ENCODE assay signal across 7 cellular contexts in the genomic region with DNA sequence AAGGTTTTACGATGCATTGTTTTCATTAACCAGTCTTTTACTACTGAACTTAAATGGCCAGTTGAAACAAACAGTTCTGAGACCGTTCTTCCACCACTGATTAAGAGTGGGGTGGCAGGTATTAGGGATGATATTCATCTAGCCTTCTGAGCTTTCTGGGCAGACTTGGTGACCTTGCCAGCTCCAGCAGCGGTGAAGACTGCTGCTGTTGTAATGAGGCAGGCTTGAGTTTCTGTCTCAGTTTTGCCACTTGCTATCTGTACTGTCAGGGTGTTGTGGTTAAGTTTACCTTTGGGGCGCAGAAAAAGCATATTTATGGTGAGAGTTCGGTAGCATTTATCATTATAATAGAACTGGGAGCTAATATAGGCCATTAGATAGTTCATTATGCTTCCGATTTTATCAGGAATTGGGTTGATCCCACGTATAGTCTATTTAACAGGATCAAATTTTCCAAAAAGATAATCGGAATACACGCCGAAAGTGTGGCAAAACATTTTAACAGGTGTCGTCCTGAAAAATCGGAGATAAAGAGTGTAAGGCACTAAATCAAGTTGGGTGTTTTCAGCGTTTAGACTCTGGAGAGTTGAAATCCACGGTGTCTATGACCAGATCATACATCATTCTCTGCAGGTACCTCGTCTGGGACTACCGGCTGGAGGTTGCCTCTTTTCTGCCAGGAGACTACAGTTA. TPM values are rescaled to one million over a fixed set of nuclear protein-coding genes. Genes with fewer than 3 reads are reported as not detected.
DNase-seq lines count a peak whose midpoint lies in the region; ATAC-seq, FAIRE-seq and TF ChIP-seq lines count a peak whose summit lies in the region.

No MANE protein-coding gene starts in this region.

- peak overlapping the region; percentile 96 for H3K27ac ChIP-seq in hepatocyte

- H3K9me2 ChIP-seq in hepatocyte (replicated peaks; ENCODE audit: insufficient read depth), result no peaks in the 10 kb centered on the region

- H3K9me3 Mint-ChIP-seq in activated naive CD8-positive, alpha-beta T cell treated with anti-CD3 and anti-CD28 coated beads, Interleukin-2, amount 10 ng/mL, durations not matched to agents 7 days and 5 days, result no peaks in the 10 kb centered on the region

- H3K36me3 Mint-ChIP-seq in activated naive CD8-positive, alpha-beta T cell treated with anti-CD3 and anti-CD28 coated beads, Interleukin-2, amount 10 ng/mL, durations not matched to agents 7 days and 5 days, result peaks cover 17% of the 10 kb centered on the region

- peak overlapping the region; percentile 85 for H3K4me2 ChIP-seq in hepatocyte

- POLR2A ChIA-PET in activated naive CD8-positive, alpha-beta T cell treated with anti-CD3 and anti-CD28 coated beads, Interleukin-2, amount 10 ng/mL, durations not matched to agents 7 days and 5 days (lab: Charles Lee), result interaction anchor here (0.8 kb wide), 1 partner anchor 15 kb away, joined by 6 read pairs; the partner anchor contains the start of gene C3AR1

- H3K4me1 Mint-ChIP-seq in activated naive CD8-positive, alpha-beta T cell treated with anti-CD3 and anti-CD28 coated beads, Interleukin-2, amount 10 ng/mL, durations not matched to agents 7 days and 5 days, result peaks cover 45% of the 10 kb centered on the region

- H3K36me3 ChIP-seq in hepatocyte (replicated peaks; ENCODE audit: insufficient read depth, low read depth), result no peaks in the 10 kb centered on the region

- peaks cover 3% of the 10 kb centered on the region for H4K20me1 ChIP-seq in hepatocyte (ENCODE audit: insufficient read depth, poor library complexity, severe bottlenecking)

- H3K79me2 ChIP-seq in hepatocyte, result peaks cover 38% of the 10 kb centered on the region

- FAIRE-seq in frontal cortex (lab: Jason Lieb, UNC), result no peak

- ATAC-seq in GM19372 (IDR thresholded peaks at IDR 0.05; ENCODE audit: low read depth, unreplicated experiment) (peak; percentile 35), GM19452 (IDR thresholded peaks at IDR 0.05; ENCODE audit: unreplicated experiment) (no peak)
- ATAC-seq in activated naive CD8-positive, alpha-beta T cell treated with anti-CD3 and anti-CD28 coated beads, Interleukin-2, amount 10 ng/mL, durations not matched to agents 7 days and 5 days (ENCODE audit: low read depth), result no peak

- H3K27me3 ChIP-seq in hepatocyte, result no peaks in the 10 kb centered on the region

- 12% methylated on average over 16 of the region's 16 CpGs for WGBS in hepatocyte (ENCODE audit: low lambda C conversion rate, missing lambda C conversion rate)

- H3K4me3 Mint-ChIP-seq in activated naive CD8-positive, alpha-beta T cell treated with anti-CD3 and anti-CD28 coated beads, Interleukin-2, amount 10 ng/mL, durations not matched to agents 7 days and 5 days, result peak overlapping the region; percentile 96

- H3K9me3 ChIP-seq in hepatocyte (ENCODE audit: low read depth), result no peaks in the 10 kb centered on the region

- H3K4me3 ChIP-seq in hepatocyte (peak overlapping the region; percentile 40), retinal pigment epithelial cell (ENCODE audit: low read length) (peak overlapping the region; percentile 100)

- no peaks in the 10 kb centered on the region for H3K27me3 Mint-ChIP-seq in activated naive CD8-positive, alpha-beta T cell treated with anti-CD3 and anti-CD28 coated beads, Interleukin-2, amount 10 ng/mL, durations not matched to agents 7 days and 5 days

- peaks cover 13% of the 10 kb centered on the region for H3K4me1 ChIP-seq in hepatocyte (ENCODE audit: insufficient read depth)

- H3K27ac Mint-ChIP-seq in activated naive CD8-positive, alpha-beta T cell treated with anti-CD3 and anti-CD28 coated beads, Interleukin-2, amount 10 ng/mL, durations not matched to agents 7 days and 5 days, result peak overlapping the region; percentile 100

- H2AFZ ChIP-seq in hepatocyte, result peak overlapping the region; percentile 76

- TF ChIP-seq CTCF in hepatocyte (IDR thresholded peaks at IDR 0.05; ENCODE audit: poor library complexity) (no peak), retinal pigment epithelial cell (conservative IDR thresholded peaks at IDR 0.05; ENCODE audit: low read depth, low read length) (no peak)

- peak; percentile 16 for DNase-seq in NCI-H128 (lab: John Stamatoyannopoulos, UW; ENCODE audit: unreplicated experiment)
- DNase-seq in activated naive CD8-positive, alpha-beta T cell treated with anti-CD3 and anti-CD28 coated beads, Interleukin-2, amount 10 ng/mL, durations not matched to agents 7 days and 5 days, result no peak
- DNase-seq in hepatocyte (ENCODE audit: low spot score), result peak; percentile 16
- DNase-seq in retinal pigment epithelial cell (ENCODE audit: low read depth), result no peak
- DNase-seq in frontal cortex (ENCODE audit: low spot score in 2 of 2), result no peak

RNA-seq across cellular contexts. Expression of gene NECAP1, which starts 0.7 kb away (rescaled TPM):
- 10 to 100 TPM; 41.1 to 47.4 TPM for total RNA-seq in activated naive CD8-positive, alpha-beta T cell treated with anti-CD3 and anti-CD28 coated beads, Interleukin-2, amount 10 ng/mL, durations not matched to agents 7 days and 5 days
- total RNA-seq in hepatocyte, result 32.6 and 36.8 TPM in 2 replicates
- polyA plus RNA-seq in hepatocyte, result 24.0 and 24.1 TPM in 2 replicates
- total RNA-seq in frontal cortex, result 198 TPM

RNA-seq across cellular contexts. Expression of gene C3AR1, which starts 15.2 kb away (rescaled TPM):
- total RNA-seq in activated naive CD8-positive, alpha-beta T cell treated with anti-CD3 and anti-CD28 coated beads, Interleukin-2, amount 10 ng/mL, durations not matched to agents 7 days and 5 days, result 1 to 10 TPM; 7.8 to 8.2 TPM
- total RNA-seq in hepatocyte, result 1.2 and 2.1 TPM in 2 replicates
- 4.1 and 5.9 TPM in 2 replicates for polyA plus RNA-seq in hepatocyte
- total RNA-seq in frontal cortex, result 1.6 TPM

RNA-seq across cellular contexts. Expression of gene CLEC4A, which starts 42.0 kb away (rescaled TPM):
- under 1 TPM; 0.74 to 0.83 TPM for total RNA-seq in activated naive CD8-positive, alpha-beta T cell treated with anti-CD3 and anti-CD28 coated beads, Interleukin-2, amount 10 ng/mL, durations not matched to agents 7 days and 5 days
- total RNA-seq in hepatocyte (not detected in 2 replicates), frontal cortex (1.2 TPM)
- 0.58 and 1.0 TPM in 2 replicates for polyA plus RNA-seq in hepatocyte

RNA-seq across cellular contexts. Expression of gene FOXJ2, which starts 48.9 kb away (rescaled TPM):
- 10 to 100 TPM; 26.4 to 26.9 TPM for total RNA-seq in activated naive CD8-positive, alpha-beta T cell treated with anti-CD3 and anti-CD28 coated beads, Interleukin-2, amount 10 ng/mL, durations not matched to agents 7 days and 5 days
- total RNA-seq in hepatocyte, result 7.1 and 10.0 TPM in 2 replicates
- polyA plus RNA-seq in hepatocyte, result 14.6 and 19.0 TPM in 2 replicates
- total RNA-seq in frontal cortex, result 6.1 TPM

Comparison
In these comparisons a context has a peak if more than half of its experiments do, and no peak if none do; other contexts are left out.
1. DNase-seq: peak in NCI-H128 (single experiment) and hepatocyte (single experiment); none in activated naive CD8-positive, alpha-beta T cell treated with anti-CD3 and anti-CD28 coated beads, Interleukin-2, amount 10 ng/mL, durations not matched to agents 7 days and 5 days (single experiment), retinal pigment epithelial cell (single experiment) and frontal cortex (0 of 2).